Comparison of ENCODE assay signal across 14 cellular contexts in the genomic region with DNA sequence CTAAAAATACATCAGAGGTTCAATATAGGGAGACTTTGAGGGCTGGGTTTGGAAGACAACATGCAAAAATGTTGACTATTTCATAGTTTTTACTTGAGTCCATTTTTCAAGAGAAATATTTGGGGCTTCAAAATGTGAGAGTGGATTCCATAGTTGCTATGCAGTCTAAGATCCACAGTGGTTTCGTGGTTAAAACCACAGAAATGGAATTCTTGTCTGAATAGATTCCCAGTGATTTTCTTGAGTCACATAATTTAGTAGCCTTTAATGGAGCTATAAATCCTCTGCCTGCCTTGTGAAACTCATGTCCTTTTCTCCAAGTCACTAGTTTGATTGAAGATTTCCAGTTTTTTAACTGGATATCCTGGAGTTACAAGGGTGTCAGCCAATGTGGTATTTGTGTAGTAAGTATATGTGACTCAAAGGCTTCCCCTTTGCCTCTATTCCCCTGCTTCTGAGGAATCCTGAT.
DNase-seq lines count a peak whose midpoint lies in the region; FAIRE-seq and TF ChIP-seq lines count a peak whose summit lies in the region.
"Had no signal": no experiment of that assay in that cellular context is flagged by ENCODE, and none has a peak within 500 bp of the region (broad histone marks: within the 10 kb centered on the region; RNA-seq: fewer than 3 reads in every experiment).

No MANE protein-coding gene starts in this region.

- no peak for TF ChIP-seq CTCF in fibroblast of lung (conservative IDR thresholded peaks at IDR 0.05 in 1 of 2, IDR thresholded peaks at IDR 0.05 in 1 of 2; ENCODE audit: low read depth in 1 of 2, low read length in 2 of 2)

- DNase-seq in H54 (ENCODE audit: insufficient read length, low spot score) (no peak), SW 1271 (lab: John Stamatoyannopoulos, UW) (peak; percentile 35 to 66), fibroblast of lung (ENCODE audit: low read depth in 2 of 2) (peak; percentile 92 to 99), putamen (ENCODE audit: low spot score) (no peak), H7 (no peak)
- no peak for DNase-seq in activated naive CD4-positive, alpha-beta T cell treated with anti-CD3 and anti-CD28 coated beads for 36 hours
- DNase-seq in activated CD4-positive, alpha-beta memory T cell treated with anti-CD3 and anti-CD28 coated beads, Interleukin-2, amount 10 ng/mL, durations not matched to agents 7 days and 5 days: no peak
- DNase-seq: activated CD4-positive, alpha-beta T cell treated with anti-CD3 and anti-CD28 coated beads, Interleukin-2, amount 10 ng/mL, durations not matched to agents 24 days and 14 days; KBM-7; SHP77 treated with DMSO at 0.1 percent for 48 hours; stimulated activated CD4-positive, alpha-beta T cell treated with anti-CD3 and anti-CD28 coated beads, Interleukin-12 subunit alpha, Interleukin-12 subunit beta, amount 100 ng/mL, for 4 hours; stimulated activated CD8-positive, alpha-beta memory T cell treated with anti-CD3 and anti-CD28 coated beads, Interleukin-4, amount 100 ng/mL, for 48 hours had no signal

- CTCF ChIA-PET in activated naive CD4-positive, alpha-beta T cell treated with anti-CD3 and anti-CD28 coated beads for 36 hours (lab: Charles Lee): no interaction called here
- CTCF ChIA-PET in activated CD4-positive, alpha-beta memory T cell treated with anti-CD3 and anti-CD28 coated beads, Interleukin-2, amount 10 ng/mL, durations not matched to agents 7 days and 5 days (lab: Charles Lee): no interaction called here

- no peaks in the 10 kb centered on the region for H3K36me3 Mint-ChIP-seq in activated naive CD4-positive, alpha-beta T cell treated with anti-CD3 and anti-CD28 coated beads for 36 hours (ENCODE audit: low read depth)
- no peaks in the 10 kb centered on the region for H3K36me3 Mint-ChIP-seq in activated CD4-positive, alpha-beta memory T cell treated with anti-CD3 and anti-CD28 coated beads, Interleukin-2, amount 10 ng/mL, durations not matched to agents 7 days and 5 days (ENCODE audit: low read depth)

- peak; percentile 97 for FAIRE-seq in H54 (lab: Jason Lieb, UNC)

- intact Hi-C loops in activated naive CD4-positive, alpha-beta T cell treated with anti-CD3 and anti-CD28 coated beads for 36 hours (cut with micrococcal nuclease): loop anchor here (10.0 kb wide), 2 partner anchors 499 to 1131 kb away; no protein-coding TSS in a partner anchor

- H2AFZ ChIP-seq in fibroblast of lung (ENCODE audit: low read length): no peak overlapping the region

- H3K4me2 ChIP-seq in fibroblast of lung (ENCODE audit: extremely low read depth, insufficient read depth, low read length) (no peak overlapping the region), skeletal muscle satellite cell (ENCODE audit: low read length) (peak overlapping the region; percentile 23)

- H3K27ac Mint-ChIP-seq in activated naive CD4-positive, alpha-beta T cell treated with anti-CD3 and anti-CD28 coated beads for 36 hours: no peak overlapping the region
- H3K27ac Mint-ChIP-seq in activated CD4-positive, alpha-beta memory T cell treated with anti-CD3 and anti-CD28 coated beads, Interleukin-2, amount 10 ng/mL, durations not matched to agents 7 days and 5 days: no peak overlapping the region
- H3K27ac Mint-ChIP-seq: natural killer cell treated with Interleukin-12 subunit alpha and Interleukin-12 subunit beta and Interleukin-15 and Interleukin-18, amount 100 ng/mL, for 72 hours had no signal

- H3K4me1 ChIP-seq in fibroblast of lung (ENCODE audit: control insufficient read depth, extremely low read depth, insufficient read depth, low read length): peaks cover 24% of the 10 kb centered on the region
- peaks cover 50% of the 10 kb centered on the region for H3K4me1 ChIP-seq in skeletal muscle satellite cell (ENCODE audit: control insufficient read depth, insufficient read depth, low read length)

- H3K9ac ChIP-seq in fibroblast of lung (ENCODE audit: insufficient read depth, low read length) (no peak overlapping the region), skeletal muscle satellite cell (ENCODE audit: low read depth, low read length) (peak overlapping the region; percentile 75)

- POLR2A ChIA-PET in activated CD4-positive, alpha-beta memory T cell treated with anti-CD3 and anti-CD28 coated beads, Interleukin-2, amount 10 ng/mL, durations not matched to agents 7 days and 5 days (lab: Charles Lee): interaction anchor here (1.3 kb wide), 1 partner anchor 32 kb away, joined by 4 read pairs; no protein-coding TSS in a partner anchor

- peak overlapping the region; percentile 80 for H3K27ac ChIP-seq in fibroblast of lung (ENCODE audit: insufficient read depth, low read length)

- no peaks in the 10 kb centered on the region for H3K27me3 Mint-ChIP-seq in activated naive CD4-positive, alpha-beta T cell treated with anti-CD3 and anti-CD28 coated beads for 36 hours (ENCODE audit: low read depth)
- no peaks in the 10 kb centered on the region for H3K27me3 Mint-ChIP-seq in activated CD4-positive, alpha-beta memory T cell treated with anti-CD3 and anti-CD28 coated beads, Interleukin-2, amount 10 ng/mL, durations not matched to agents 7 days and 5 days
- H3K27me3 Mint-ChIP-seq: activated CD4-positive, alpha-beta T cell treated with anti-CD3 and anti-CD28 coated beads, Interleukin-2, amount 10 ng/mL, durations not matched to agents 24 days and 14 days; natural killer cell treated with Interleukin-12 subunit alpha and Interleukin-12 subunit beta and Interleukin-15 and Interleukin-18, amount 100 ng/mL, for 72 hours had no signal

- H3K4me1 Mint-ChIP-seq in activated naive CD4-positive, alpha-beta T cell treated with anti-CD3 and anti-CD28 coated beads for 36 hours (ENCODE audit: low read depth): peaks cover 12% of the 10 kb centered on the region
- H3K4me1 Mint-ChIP-seq in activated CD4-positive, alpha-beta memory T cell treated with anti-CD3 and anti-CD28 coated beads, Interleukin-2, amount 10 ng/mL, durations not matched to agents 7 days and 5 days: peaks cover 8% of the 10 kb centered on the region

- H3K4me3 ChIP-seq in fibroblast of lung (replicated peaks in 1 of 4; ENCODE audit: control extremely low read depth in 1 of 4, insufficient read depth in 1 of 4, low read depth in 3 of 4, low read length in 4 of 4): no peak overlapping the region
- H3K4me3 ChIP-seq in skeletal muscle satellite cell (ENCODE audit: low read length): no peak overlapping the region
- no peak overlapping the region for H3K4me3 ChIP-seq in H7 (ENCODE audit: insufficient read depth, low read depth, low read length)

- no peaks in the 10 kb centered on the region for H4K20me1 ChIP-seq in fibroblast of lung (ENCODE audit: control insufficient read depth, extremely low read depth, insufficient read depth, low read length)

- no peak for TF ChIP-seq POLR2A in H54 (IDR thresholded peaks at IDR 0.05; ENCODE audit: low read depth, low read length)

- no peaks in the 10 kb centered on the region for H3K27me3 ChIP-seq in fibroblast of lung (ENCODE audit: control insufficient read depth, insufficient read depth, low read length)
- no peaks in the 10 kb centered on the region for H3K27me3 ChIP-seq in skeletal muscle satellite cell (ENCODE audit: control insufficient read depth, insufficient read depth, low read length)
- no peaks in the 10 kb centered on the region for H3K27me3 ChIP-seq in H7 (ENCODE audit: control insufficient read depth, insufficient read depth, low read length)

- H3K4me3 Mint-ChIP-seq in activated naive CD4-positive, alpha-beta T cell treated with anti-CD3 and anti-CD28 coated beads for 36 hours: no peak overlapping the region
- H3K4me3 Mint-ChIP-seq in activated CD4-positive, alpha-beta memory T cell treated with anti-CD3 and anti-CD28 coated beads, Interleukin-2, amount 10 ng/mL, durations not matched to agents 7 days and 5 days: no peak overlapping the region
- H3K4me3 Mint-ChIP-seq: activated CD4-positive, alpha-beta T cell treated with anti-CD3 and anti-CD28 coated beads, Interleukin-2, amount 10 ng/mL, durations not matched to agents 24 days and 14 days; natural killer cell treated with Interleukin-12 subunit alpha and Interleukin-12 subunit beta and Interleukin-15 and Interleukin-18, amount 100 ng/mL, for 72 hours had no signal

- H3K36me3 ChIP-seq in fibroblast of lung (ENCODE audit: control insufficient read depth, insufficient read depth, low read length) (no peaks in the 10 kb centered on the region), skeletal muscle satellite cell (ENCODE audit: insufficient read depth, low read length) (no peaks in the 10 kb centered on the region), H7 (replicated peaks; ENCODE audit: control insufficient read depth, insufficient read depth, low read length) (no peaks in the 10 kb centered on the region)

- H3K9me3 Mint-ChIP-seq in activated naive CD4-positive, alpha-beta T cell treated with anti-CD3 and anti-CD28 coated beads for 36 hours: no peaks in the 10 kb centered on the region
- peaks cover 3% of the 10 kb centered on the region for H3K9me3 Mint-ChIP-seq in activated CD4-positive, alpha-beta memory T cell treated with anti-CD3 and anti-CD28 coated beads, Interleukin-2, amount 10 ng/mL, durations not matched to agents 7 days and 5 days

- H3K9me3 ChIP-seq in fibroblast of lung (ENCODE audit: control insufficient read depth, insufficient read depth, low read depth, low read length) (no peaks in the 10 kb centered on the region), skeletal muscle satellite cell (replicated peaks; ENCODE audit: low read length) (no peaks in the 10 kb centered on the region)

- no peaks in the 10 kb centered on the region for H3K79me2 ChIP-seq in fibroblast of lung (ENCODE audit: control insufficient read depth, insufficient read depth, low read length)

Comparison
In these comparisons a context has a peak if more than half of its experiments do, and no peak if none do; other contexts are left out.
1. DNase-seq: peak in SW 1271 (2 of 2) and fibroblast of lung (2 of 2); none in H54 (single experiment), activated naive CD4-positive, alpha-beta T cell treated with anti-CD3 and anti-CD28 coated beads for 36 hours (single experiment), activated CD4-positive, alpha-beta memory T cell treated with anti-CD3 and anti-CD28 coated beads, Interleukin-2, amount 10 ng/mL, durations not matched to agents 7 days and 5 days (single experiment), putamen (single experiment) and H7 (single experiment).